In genomic region chr6:31775633-31776263, GRCh38 we compare ENCODE assay signal across 15 cellular contexts. TPM values are rescaled to one million over a fixed set of nuclear protein-coding genes. Genes with fewer than 3 reads are reported as not detected.
DNase-seq lines count a peak whose midpoint lies in the region; ATAC-seq and TF ChIP-seq lines count a peak whose summit lies in the region.
"Had no signal": no experiment of that assay in that cellular context is flagged by ENCODE, and none has a peak within 500 bp of the region (broad histone marks: within the 10 kb centered on the region; RNA-seq: fewer than 3 reads in every experiment).

No MANE protein-coding gene starts in this region.

- H3K4me3 ChIP-seq in CD4-positive, CD25-positive, alpha-beta regulatory T cell (ENCODE audit: low read depth, low read length), result no peak overlapping the region
- H3K4me3 ChIP-seq in HCT116 (replicated peaks in 1 of 2; ENCODE audit: low read depth in 1 of 2, low read length in 2 of 2), result peak overlapping the region in 1 of 2 experiments; percentile 19; a peak in 3 of 4 replicates
- H3K4me3 ChIP-seq in duodenal mucosa (ENCODE audit: low read depth in 1 of 2, low read length in 2 of 2), result peak overlapping the region in 1 of 2 donors; percentile 37
- H3K4me3 ChIP-seq in neuronal stem cell (ENCODE audit: low read length in 2 of 2), result no peak overlapping the region
- H3K4me3 ChIP-seq: gastroesophageal sphincter, thoracic aorta had no signal

- H2AK5ac ChIP-seq in neuronal stem cell (ENCODE audit: low read depth, low read length), result peak overlapping the region; percentile 71

- no peak for TF ChIP-seq RAD21 in HCT116 (IDR thresholded peaks at IDR 0.05; ENCODE audit: low read depth)

- H3K27ac Mint-ChIP-seq in CD4-positive, CD25-positive, alpha-beta regulatory T cell, result peak overlapping the region; percentile 52 to 90 (median 86)

- no peak overlapping the region for H3K14ac ChIP-seq in neuronal stem cell (ENCODE audit: low read length)

- intact Hi-C loops in HCT116 (cut with micrococcal nuclease), result no loop called here

- no CpG with 5 or more reads among the region's 30 CpGs for WGBS in neuronal stem cell (ENCODE audit: extremely low coverage in 2 of 2, insufficient read length in 2 of 2, insufficient replicate concordance in 1 of 2), 2 donors

- no peak overlapping the region for H4K91ac ChIP-seq in neuronal stem cell (ENCODE audit: low read depth, low read length, poor library complexity)

- H3K4me3 Mint-ChIP-seq in CD4-positive, CD25-positive, alpha-beta regulatory T cell, result peak overlapping the region in 1 of 4 donors; percentile 86

- H3K36me3 ChIP-seq in CD4-positive, CD25-positive, alpha-beta regulatory T cell (ENCODE audit: control insufficient read depth, insufficient read depth, low read length), result peaks cover 10% of the 10 kb centered on the region
- peaks cover 0 to 19% of the 10 kb centered on the region in 2 experiments; a peak in 1 of 4 replicates for H3K36me3 ChIP-seq in HCT116 (ENCODE audit: control insufficient read depth in 1 of 2, insufficient read depth in 2 of 2, low read length in 2 of 2)
- peaks cover 10 to 22% of the 10 kb centered on the region in 2 donors for H3K36me3 ChIP-seq in duodenal mucosa (ENCODE audit: control insufficient read depth in 1 of 2, insufficient read depth in 2 of 2, low read length in 2 of 2)
- H3K36me3 ChIP-seq in neuronal stem cell (replicated peaks in 1 of 2; ENCODE audit: control insufficient read depth in 2 of 2, insufficient read depth in 2 of 2, low read length in 2 of 2), result peaks cover 22 to 33% of the 10 kb centered on the region in 2 donors

- H2AFZ ChIP-seq in HCT116 (ENCODE audit: low read depth, low read length, poor library complexity, severe bottlenecking) (no peak overlapping the region), neuronal stem cell (ENCODE audit: low read length) (no peak overlapping the region)

- no peaks in the 10 kb centered on the region for H3K9me3 ChIP-seq in CD4-positive, CD25-positive, alpha-beta regulatory T cell (ENCODE audit: control insufficient read depth in 2 of 2, low read length in 2 of 2)
- H3K9me3 ChIP-seq in HCT116 (ENCODE audit: control insufficient read depth in 1 of 2, insufficient read depth in 1 of 2, low read depth in 1 of 2, low read length in 2 of 2) (no peaks in the 10 kb centered on the region), duodenal mucosa (ENCODE audit: control insufficient read depth in 1 of 2, low read length in 2 of 2) (no peaks in the 10 kb centered on the region), neuronal stem cell (replicated peaks in 1 of 2; ENCODE audit: control insufficient read depth in 2 of 2, insufficient read depth in 1 of 2, low read depth in 1 of 2, low read length in 2 of 2) (no peaks in the 10 kb centered on the region)
- H3K9me3 ChIP-seq: gastroesophageal sphincter, thoracic aorta had no signal

- no peaks in the 10 kb centered on the region for H4K20me1 ChIP-seq in HCT116 (ENCODE audit: insufficient read depth)

- H3K36me3 Mint-ChIP-seq in CD4-positive, CD25-positive, alpha-beta regulatory T cell, result no peaks in the 10 kb centered on the region

- CTCF ChIA-PET in HCT116 (lab: Charles Lee), result interaction anchor here (0.6 to 1.0 kb wide), 3 partner anchors 15 to 87 kb away, joined by 3 to 11 read pairs (median 3); partner anchors contain the start of gene NEU1

- no peak overlapping the region for H3K27ac ChIP-seq in CD4-positive, CD25-positive, alpha-beta regulatory T cell (ENCODE audit: insufficient read depth, low read length, poor library complexity, severe bottlenecking)
- H3K27ac ChIP-seq in HCT116 (ENCODE audit: low read depth, low read length) (peak overlapping the region; percentile 79), duodenal mucosa (ENCODE audit: low read depth, low read length) (no peak overlapping the region), neuronal stem cell (replicated peaks; ENCODE audit: low read length) (no peak overlapping the region)
- H3K27ac ChIP-seq: thoracic aorta had no signal

- peak overlapping the region; percentile 86 for H2BK15ac ChIP-seq in neuronal stem cell (ENCODE audit: low read length)

- peaks cover 4% of the 10 kb centered on the region for H3K27me3 Mint-ChIP-seq in CD4-positive, CD25-positive, alpha-beta regulatory T cell

- TF ChIP-seq CTCF in HCT116 (IDR thresholded peaks at IDR 0.05 in 2 of 3, conservative IDR thresholded peaks at IDR 0.05 in 1 of 3; ENCODE audit: borderline replicate concordance in 1 of 3, insufficient read depth in 1 of 3, low read depth in 2 of 3, low read length in 2 of 3), result no peak

- TF ChIP-seq POLR2A in HCT116 (IDR thresholded peaks at IDR 0.05; ENCODE audit: borderline replicate concordance, extremely low read depth, insufficient read depth, insufficient read length), result no peak

- no peak overlapping the region for H3K23ac ChIP-seq in neuronal stem cell (ENCODE audit: low read depth, low read length, poor library complexity)

- no TSS peak for BruUV-seq in HCT116 (replicated peaks; lab: Mats Ljungman, UMichigan)

- H3K18ac ChIP-seq in neuronal stem cell (ENCODE audit: low read length), result no peak overlapping the region

- H3K4me1 ChIP-seq in CD4-positive, CD25-positive, alpha-beta regulatory T cell (ENCODE audit: control insufficient read depth, insufficient read depth, low read length, poor library complexity, severe bottlenecking), result peaks cover 52% of the 10 kb centered on the region
- H3K4me1 ChIP-seq in HCT116 (ENCODE audit: control insufficient read depth in 1 of 2, insufficient read depth in 2 of 2, low read length in 2 of 2) (peaks cover 43 to 61% of the 10 kb centered on the region in 2 experiments), duodenal mucosa (ENCODE audit: control insufficient read depth in 1 of 2, insufficient read depth in 2 of 2, low read length in 2 of 2) (peaks cover 32 to 35% of the 10 kb centered on the region in 2 donors), neuronal stem cell (ENCODE audit: control insufficient read depth in 2 of 2, insufficient read depth in 1 of 2, low read depth in 1 of 2, low read length in 2 of 2) (peaks cover 4 to 8% of the 10 kb centered on the region in 2 donors)

- no peaks in the 10 kb centered on the region for H3K27me3 ChIP-seq in CD4-positive, CD25-positive, alpha-beta regulatory T cell (ENCODE audit: control insufficient read depth, insufficient read depth, low read length)
- H3K27me3 ChIP-seq in HCT116 (ENCODE audit: insufficient read depth, low read length) (no peaks in the 10 kb centered on the region), duodenal mucosa (ENCODE audit: control insufficient read depth in 1 of 2, insufficient read depth in 2 of 2, low read length in 2 of 2) (no peaks in the 10 kb centered on the region), neuronal stem cell (ENCODE audit: control insufficient read depth in 3 of 3, insufficient read depth in 3 of 3, low read depth in 1 of 3, low read length in 3 of 3) (no peaks in the 10 kb centered on the region)
- H3K27me3 ChIP-seq: gastroesophageal sphincter had no signal

- RAD21 ChIA-PET in HCT116 (lab: Charles Lee; ENCODE audit: low non-redundant PET in 1 of 2, low total read pairs in 2 of 2, uncharacterized antibody in 2 of 2, unreplicated experiment in 2 of 2), result interaction anchor here in 1 of 2 experiments (0.7 to 1.1 kb wide), 3 partner anchors 17 to 41 kb away, joined by 3 to 5 read pairs (median 4); no protein-coding TSS in a partner anchor

- no peak for ATAC-seq in CD4-positive, CD25-positive, alpha-beta regulatory T cell (ENCODE audit: low read depth in 2 of 2)
- ATAC-seq in HCT116, result no peak
- ATAC-seq in GM21528 (IDR thresholded peaks at IDR 0.05; ENCODE audit: low FRiP score, unreplicated experiment), result no peak
- no peak for ATAC-seq in GM18907 (IDR thresholded peaks at IDR 0.05; ENCODE audit: unreplicated experiment)
- ATAC-seq: gastroesophageal sphincter had no signal

- no peak overlapping the region for H2BK12ac ChIP-seq in neuronal stem cell (ENCODE audit: low read length)

- POLR2A ChIA-PET in HCT116 (lab: Charles Lee), result interaction anchor here (0.8 to 4.8 kb wide), 7 partner anchors 8 to 87 kb away, joined by 3 to 47 read pairs (median 4); partner anchors contain the start of genes HSPA1B and NEU1

- no peak overlapping the region for H2BK5ac ChIP-seq in neuronal stem cell (ENCODE audit: low read length)

- no peak overlapping the region for H2BK120ac ChIP-seq in neuronal stem cell (ENCODE audit: low read depth, low read length)

- no peak overlapping the region for H4K8ac ChIP-seq in neuronal stem cell (ENCODE audit: low read depth, low read length)

- no peak overlapping the region for H3K4ac ChIP-seq in neuronal stem cell (ENCODE audit: low read length)

- H3K9me2 ChIP-seq in HCT116 (ENCODE audit: insufficient read depth), result no peaks in the 10 kb centered on the region

- H3K4me1 Mint-ChIP-seq in CD4-positive, CD25-positive, alpha-beta regulatory T cell, result peaks cover 0 to 54% (median 18%) of the 10 kb centered on the region in 4 donors

- no peaks in the 10 kb centered on the region for H3K79me1 ChIP-seq in neuronal stem cell (ENCODE audit: low read depth, low read length)

- no peaks in the 10 kb centered on the region for H3K9me3 Mint-ChIP-seq in CD4-positive, CD25-positive, alpha-beta regulatory T cell

- no peaks in the 10 kb centered on the region for H3K79me2 ChIP-seq in HCT116 (ENCODE audit: insufficient read depth, low read length)

- no peak for DNase-seq in CD4-positive, CD25-positive, alpha-beta regulatory T cell
- DNase-seq in HCT116 (ENCODE audit: low read depth, low spot score) (no peak), neuronal stem cell (ENCODE audit: low spot score) (no peak), A172 (ENCODE audit: low spot score) (no peak)
- DNase-seq: activated naive CD4-positive, alpha-beta T cell; GDM1; NCI-H2029; NCI-H526 treated with DMSO at 0.1 percent for 48 hours; stimulated activated CD4-positive, alpha-beta T cell treated with anti-CD3 and anti-CD28 coated beads, Interleukin-15, amount 100 ng/mL, for 24 hours; T-helper 9 cell had no signal

- H3K4me2 ChIP-seq in HCT116 (ENCODE audit: low read length) (peak overlapping the region; percentile 79), neuronal stem cell (ENCODE audit: insufficient read depth, low read length, poor library complexity, severe bottlenecking) (no peak overlapping the region)

- peak overlapping the region; percentile 64 for H3K9ac ChIP-seq in HCT116 (ENCODE audit: low read length)
- H3K9ac ChIP-seq in duodenal mucosa (ENCODE audit: low read depth in 1 of 2, low read length in 2 of 2), result peak overlapping the region; percentile 33 to 68
- H3K9ac ChIP-seq in neuronal stem cell (ENCODE audit: low read depth, low read length, poor library complexity), result peak overlapping the region; percentile 72

RNA-seq across cellular contexts. Expression of gene VWA7, which starts 1.4 kb away (rescaled TPM):
- 6.8 TPM for total RNA-seq in CD4-positive, CD25-positive, alpha-beta regulatory T cell
- polyA plus RNA-seq in CD4-positive, CD25-positive, alpha-beta regulatory T cell, result 1 to 10 TPM in 3 of 4 donors, under 1 TPM in 1; 0.91 to 1.2 (median 1.2) TPM
- 14.6 TPM for total RNA-seq in HCT116 (2021; ENCODE audit: unreplicated experiment)
- 11.7 and 13.0 TPM in 2 replicates for polyA plus RNA-seq in HCT116 (2012)
- 0.67 TPM for polyA plus RNA-seq in neuronal stem cell (2013, experiment 1 of 2)
- 0.87 TPM for polyA plus RNA-seq in neuronal stem cell (2013, experiment 2 of 2)
- total RNA-seq in A172 (2014; rRNA removed; shearing (Covaris generic)), result 0.60 and 3.2 TPM in 2 replicates

RNA-seq across cellular contexts. Expression of gene SAPCD1, which starts 13.3 kb away (rescaled TPM):
- 2.3 TPM for total RNA-seq in CD4-positive, CD25-positive, alpha-beta regulatory T cell
- not detected for polyA plus RNA-seq in CD4-positive, CD25-positive, alpha-beta regulatory T cell
- 18.2 TPM for total RNA-seq in HCT116 (2021; ENCODE audit: unreplicated experiment)
- polyA plus RNA-seq in HCT116 (2012), result 7.2 and 11.4 TPM in 2 replicates
- 4.0 TPM for polyA plus RNA-seq in neuronal stem cell (2013, experiment 1 of 2)
- 3.4 TPM for polyA plus RNA-seq in neuronal stem cell (2013, experiment 2 of 2)
- total RNA-seq in A172 (2014; rRNA removed; shearing (Covaris generic)), result 1.1 and 3.0 TPM in 2 replicates

RNA-seq across cellular contexts. Expression of gene VARS1, which starts 19.8 kb away (rescaled TPM):
- total RNA-seq in CD4-positive, CD25-positive, alpha-beta regulatory T cell, result 63.4 TPM
- 10 to 100 TPM; 27.1 to 45.1 (median 29.9) TPM for polyA plus RNA-seq in CD4-positive, CD25-positive, alpha-beta regulatory T cell
- 254 TPM for total RNA-seq in HCT116 (2021; ENCODE audit: unreplicated experiment)
- polyA plus RNA-seq in HCT116 (2012), result 165 and 178 TPM in 2 replicates
- 31.2 TPM for polyA plus RNA-seq in neuronal stem cell (2013, experiment 1 of 2)
- 31.5 TPM for polyA plus RNA-seq in neuronal stem cell (2013, experiment 2 of 2)
- total RNA-seq in A172 (2014; rRNA removed; shearing (Covaris generic)), result 56.0 and 58.8 TPM in 2 replicates

RNA-seq across cellular contexts. Expression of gene LSM2, which starts 31.0 kb away (rescaled TPM):
- total RNA-seq in CD4-positive, CD25-positive, alpha-beta regulatory T cell, result 29.3 TPM
- polyA plus RNA-seq in CD4-positive, CD25-positive, alpha-beta regulatory T cell, result 100 to 1,000 TPM in 1 of 4 donors, 10 to 100 TPM in 3; 80.0 to 122 (median 87.5) TPM
- total RNA-seq in HCT116 (2021; ENCODE audit: unreplicated experiment), result 89.7 TPM
- polyA plus RNA-seq in HCT116 (2012), result 98.8 and 102 TPM in 2 replicates
- 235 TPM for polyA plus RNA-seq in neuronal stem cell (2013, experiment 1 of 2)
- polyA plus RNA-seq in neuronal stem cell (2013, experiment 2 of 2), result 233 TPM
- 80.4 and 88.0 TPM in 2 replicates for total RNA-seq in A172 (2014; rRNA removed; shearing (Covaris generic))

RNA-seq across cellular contexts. Expression of gene MSH5, which starts 35.9 kb away (rescaled TPM):
- 17.4 TPM for total RNA-seq in CD4-positive, CD25-positive, alpha-beta regulatory T cell
- polyA plus RNA-seq in CD4-positive, CD25-positive, alpha-beta regulatory T cell, result 1 to 10 TPM; 1.2 to 3.3 (median 1.3) TPM
- 90.4 TPM for total RNA-seq in HCT116 (2021; ENCODE audit: unreplicated experiment)
- polyA plus RNA-seq in HCT116 (2012), result 49.3 and 53.4 TPM in 2 replicates
- 25.1 TPM for polyA plus RNA-seq in neuronal stem cell (2013, experiment 1 of 2)
- 25.6 TPM for polyA plus RNA-seq in neuronal stem cell (2013, experiment 2 of 2)
- total RNA-seq in A172 (2014; rRNA removed; shearing (Covaris generic)), result 3.2 and 6.1 TPM in 2 replicates
